In the genomic region with DNA sequence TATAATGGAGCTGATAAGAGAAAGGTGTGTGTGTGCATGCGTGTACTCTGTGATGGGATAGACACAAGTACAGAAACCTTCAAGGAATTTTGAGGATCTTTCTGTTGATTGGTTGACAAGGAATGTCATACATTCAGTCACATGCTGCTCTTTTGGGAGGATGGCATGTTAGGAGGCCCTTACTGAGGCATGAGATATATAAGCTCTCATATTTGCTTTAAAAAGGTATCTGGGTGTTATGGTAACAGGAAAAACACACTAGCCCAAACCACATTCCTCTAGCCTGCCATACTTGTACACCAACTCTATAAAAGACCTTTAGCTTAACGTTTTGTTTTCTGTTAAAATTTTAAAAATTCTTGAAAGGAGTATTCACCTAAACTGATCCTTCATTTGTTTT, we compare ENCODE assay signal across 11 cellular contexts.
"Had no signal": no experiment of that assay in that cellular context is flagged by ENCODE, and none has a peak within 500 bp of the region (broad histone marks: within the 10 kb centered on the region; RNA-seq: fewer than 3 reads in every experiment).

No MANE protein-coding gene starts in this region.

- H3K4me1 Mint-ChIP-seq: activated CD4-positive, alpha-beta T cell treated with anti-CD3 and anti-CD28 coated beads, Interleukin-2, amount 10 ng/mL, durations not matched to agents 7 days and 5 days; neural crest cell; stimulated activated naive CD8-positive, alpha-beta T cell treated with anti-CD3 and anti-CD28 coated beads, Interleukin-15, amount 100 ng/mL, for 72 hours had no signal

- H3K27me3 Mint-ChIP-seq: activated CD4-positive, alpha-beta T cell treated with anti-CD3 and anti-CD28 coated beads, Interleukin-2, amount 10 ng/mL, durations not matched to agents 7 days and 5 days; stimulated activated naive CD8-positive, alpha-beta T cell treated with anti-CD3 and anti-CD28 coated beads, Interleukin-15, amount 100 ng/mL, for 72 hours had no signal

- H3K27ac Mint-ChIP-seq: activated CD4-positive, alpha-beta T cell treated with anti-CD3 and anti-CD28 coated beads, Interleukin-2, amount 10 ng/mL, durations not matched to agents 7 days and 5 days; stimulated activated naive CD8-positive, alpha-beta T cell treated with anti-CD3 and anti-CD28 coated beads, Interleukin-15, amount 100 ng/mL, for 72 hours had no signal

- DNase-seq: activated CD4-positive, alpha-beta T cell treated with anti-CD3 and anti-CD28 coated beads, Interleukin-2, amount 10 ng/mL, durations not matched to agents 7 days and 5 days; activated CD8-positive, alpha-beta memory T cell treated with anti-CD3 and anti-CD28 coated beads for 24 hours; anterior cingulate cortex; brain microvascular endothelial cell; erythroblast; hypothalamus; stimulated activated CD4-positive, alpha-beta T cell treated with anti-CD3 and anti-CD28 coated beads, Interleukin-1b, Interleukin-23, amount 100 ng/mL, for 48 hours; stimulated activated naive CD8-positive, alpha-beta T cell treated with anti-CD3 and anti-CD28 coated beads, Interleukin-15, amount 100 ng/mL, for 72 hours; testis had no signal

- H3K27me3 ChIP-seq: brain microvascular endothelial cell, testis had no signal

- H3K9me3 Mint-ChIP-seq: activated CD4-positive, alpha-beta T cell treated with anti-CD3 and anti-CD28 coated beads, Interleukin-2, amount 10 ng/mL, durations not matched to agents 7 days and 5 days; neural crest cell had no signal

- H3K4me1 ChIP-seq: testis had no signal

- H3K27ac ChIP-seq: brain microvascular endothelial cell, testis had no signal

- H3K36me3 ChIP-seq: brain microvascular endothelial cell had no signal

- H3K4me3 ChIP-seq: testis had no signal

- H3K9me3 ChIP-seq: testis had no signal

- ATAC-seq: sciatic nerve; stimulated activated naive CD8-positive, alpha-beta T cell treated with anti-CD3 and anti-CD28 coated beads, Interleukin-15, amount 100 ng/mL, for 72 hours had no signal

- H3K4me3 Mint-ChIP-seq: activated CD4-positive, alpha-beta T cell treated with anti-CD3 and anti-CD28 coated beads, Interleukin-2, amount 10 ng/mL, durations not matched to agents 7 days and 5 days; neural crest cell; stimulated activated naive CD8-positive, alpha-beta T cell treated with anti-CD3 and anti-CD28 coated beads, Interleukin-15, amount 100 ng/mL, for 72 hours had no signal
